In genomic region chr7:31517513-31517912, GRCh38 we compare ENCODE assay signal across 19 cellular contexts. TPM values are rescaled to one million over a fixed set of nuclear protein-coding genes. Genes with fewer than 3 reads are reported as not detected.
DNase-seq lines count a peak whose midpoint lies in the region; ATAC-seq and TF ChIP-seq lines count a peak whose summit lies in the region.
"Had no signal": no experiment of that assay in that cellular context is flagged by ENCODE, and none has a peak within 500 bp of the region (broad histone marks: within the 10 kb centered on the region; RNA-seq: fewer than 3 reads in every experiment).

No MANE protein-coding gene starts in this region.

- intact Hi-C loops in Right ventricle myocardium inferior (cut with DNase I) (no loop called here), heart right ventricle (cut with DNase I) (no loop called here), posterior vena cava (cut with DNase I) (loop anchor here in 1 of 2 donors (10.0 kb wide), 1 partner anchor 1657 kb away; no protein-coding TSS in a partner anchor)

- peaks cover 0 to 9% (median 0%) of the 10 kb centered on the region in 7 donors for H3K27me3 ChIP-seq in heart right ventricle

- ATAC-seq in Right ventricle myocardium inferior (no peak), heart right ventricle (no peak), GM18870 (IDR thresholded peaks at IDR 0.05; ENCODE audit: unreplicated experiment) (no peak), GM21423 (IDR thresholded peaks at IDR 0.05; ENCODE audit: unreplicated experiment) (no peak)
- ATAC-seq: A549 had no signal

- 94 to 97% methylated on average over 31 of the region's 31 CpGs for WGBS in heart right ventricle, 2 donors

- no peaks in the 10 kb centered on the region for H3K36me3 ChIP-seq in heart right ventricle

- peaks cover 0 to 11% (median 0%) of the 10 kb centered on the region in 11 donors for H3K9me3 ChIP-seq in heart right ventricle

- no peak overlapping the region for H3K27ac ChIP-seq in heart right ventricle
- H3K27ac ChIP-seq: A549 had no signal

- H3K4me3 ChIP-seq in heart right ventricle: no peak overlapping the region
- H3K4me3 ChIP-seq: A549 had no signal

- H3K4me1 ChIP-seq in heart right ventricle: no peaks in the 10 kb centered on the region
- H3K4me1 ChIP-seq: A549 had no signal

- DNase-seq in Right ventricle myocardium inferior (ENCODE audit: missing footprints) (peak; percentile 31), heart right ventricle (no peak), Daoy (ENCODE audit: low read depth) (peak; percentile 8), posterior vena cava (ENCODE audit: low spot score) (peak; percentile 68), NCI-H2196 treated with DMSO at 0.1 percent for 48 hours (lab: John Stamatoyannopoulos, UW; ENCODE audit: unreplicated experiment) (no peak)
- DNase-seq: 8988T; C1 segment of cervical spinal cord; Calu3; CD4-positive, alpha-beta memory T cell; COR-L47; DMS53; DMS79 treated with DMSO at 0.1 percent for 48 hours; GOT3; H7; HCEC 1CT had no signal

- no peak for TF ChIP-seq CTCF in heart right ventricle (IDR thresholded peaks at IDR 0.05)

RNA-seq across cellular contexts. Expression of gene ITPRID1, which starts 3.6 kb away (rescaled TPM):
- total RNA-seq in Right ventricle myocardium inferior: not detected
- total RNA-seq in heart right ventricle: not detected
- polyA plus RNA-seq in heart right ventricle: not detected
- not detected in 2 replicates for total RNA-seq in Daoy (2014; rRNA removed; shearing (Covaris generic))
- total RNA-seq in posterior vena cava: not detected
- total RNA-seq: CD4-positive, alpha-beta memory T cell had no signal
- polyA plus RNA-seq: A549; BJ; CD4-positive, alpha-beta memory T cell had no signal

Comparison
In these comparisons a context has a peak if more than half of its experiments do, and no peak if none do; other contexts are left out.
1. DNase-seq: peak in Right ventricle myocardium inferior (single experiment), Daoy (single experiment) and posterior vena cava (single experiment); none in heart right ventricle (0 of 2) and NCI-H2196 treated with DMSO at 0.1 percent for 48 hours (single experiment).